In genomic region chr4:3825530-3825929, GRCh38 we compare ENCODE assay signal across 37 cellular contexts. TPM values are rescaled to one million over a fixed set of nuclear protein-coding genes. Genes with fewer than 3 reads are reported as not detected.
"Had no signal": no experiment of that assay in that cellular context is flagged by ENCODE, and none has a peak within 500 bp of the region (broad histone marks: within the 10 kb centered on the region; RNA-seq: fewer than 3 reads in every experiment).

No MANE protein-coding gene starts in this region.

- H3K27ac ChIP-seq: ascending aorta, cardiac muscle cell, Peyer's patch, VCaP had no signal

- H3K36me3 ChIP-seq: ascending aorta, cardiac muscle cell, MG63, Peyer's patch had no signal

- H3K4me3 ChIP-seq: ascending aorta, cardiac muscle cell, MG63, Peyer's patch had no signal

- H3K4me1 Mint-ChIP-seq: activated B cell treated with CpG ODN at 0.5 μM for 24 hours; activated CD4-positive, alpha-beta memory T cell treated with anti-CD3 and anti-CD28 coated beads, Interleukin-2, amount 10 ng/mL, durations not matched to agents 7 days and 5 days; activated CD8-positive, alpha-beta memory T cell treated with anti-CD3 and anti-CD28 coated beads, Interleukin-2, amount 10 ng/mL, durations not matched to agents 7 days and 5 days; activated naive CD4-positive, alpha-beta T cell treated with anti-CD3 and anti-CD28 coated beads, Interleukin-2, amount 50 U/mL, for 24 hours; activated naive CD8-positive, alpha-beta T cell treated with anti-CD3 and anti-CD28 coated beads, Interleukin-2, amount 10 ng/mL, durations not matched to agents 7 days and 5 days had no signal

- H3K4me3 Mint-ChIP-seq: activated B cell treated with CpG ODN at 0.5 μM for 24 hours; activated CD4-positive, alpha-beta memory T cell treated with anti-CD3 and anti-CD28 coated beads, Interleukin-2, amount 10 ng/mL, durations not matched to agents 7 days and 5 days; activated CD8-positive, alpha-beta memory T cell treated with anti-CD3 and anti-CD28 coated beads, Interleukin-2, amount 10 ng/mL, durations not matched to agents 7 days and 5 days; activated naive CD4-positive, alpha-beta T cell treated with anti-CD3 and anti-CD28 coated beads, Interleukin-2, amount 50 U/mL, for 24 hours; activated naive CD8-positive, alpha-beta T cell treated with anti-CD3 and anti-CD28 coated beads, Interleukin-2, amount 10 ng/mL, durations not matched to agents 7 days and 5 days had no signal

- H3K9me3 Mint-ChIP-seq: activated B cell treated with CpG ODN at 0.5 μM for 24 hours; activated CD4-positive, alpha-beta memory T cell treated with anti-CD3 and anti-CD28 coated beads, Interleukin-2, amount 10 ng/mL, durations not matched to agents 7 days and 5 days; activated naive CD4-positive, alpha-beta T cell treated with anti-CD3 and anti-CD28 coated beads, Interleukin-2, amount 50 U/mL, for 24 hours; activated naive CD8-positive, alpha-beta T cell treated with anti-CD3 and anti-CD28 coated beads, Interleukin-2, amount 10 ng/mL, durations not matched to agents 7 days and 5 days; activated T-helper 2 cell treated with anti-CD3 and anti-CD28 coated beads, Interferon-gamma antibody, Interleukin-2, Interleukin-4, amounts not matched to agents 10 μg/mL and 5 μg/mL and 100 μg/mL, durations not matched to agents 14 hours and 24 hours and 36 hours had no signal

- H3K36me3 Mint-ChIP-seq: activated CD8-positive, alpha-beta memory T cell treated with anti-CD3 and anti-CD28 coated beads, Interleukin-2, amount 10 ng/mL, durations not matched to agents 7 days and 5 days; activated naive CD4-positive, alpha-beta T cell treated with anti-CD3 and anti-CD28 coated beads, Interleukin-2, amount 50 U/mL, for 24 hours; activated naive CD8-positive, alpha-beta T cell treated with anti-CD3 and anti-CD28 coated beads, Interleukin-2, amount 10 ng/mL, durations not matched to agents 7 days and 5 days had no signal

- H3K27me3 ChIP-seq: ascending aorta, MG63, Peyer's patch had no signal

- H3K27ac Mint-ChIP-seq: activated B cell treated with CpG ODN at 0.5 μM for 24 hours; activated CD4-positive, alpha-beta memory T cell treated with anti-CD3 and anti-CD28 coated beads, Interleukin-2, amount 10 ng/mL, durations not matched to agents 7 days and 5 days; activated CD8-positive, alpha-beta memory T cell treated with anti-CD3 and anti-CD28 coated beads, Interleukin-2, amount 10 ng/mL, durations not matched to agents 7 days and 5 days; activated naive CD4-positive, alpha-beta T cell treated with anti-CD3 and anti-CD28 coated beads, Interleukin-2, amount 50 U/mL, for 24 hours; activated naive CD8-positive, alpha-beta T cell treated with anti-CD3 and anti-CD28 coated beads, Interleukin-2, amount 10 ng/mL, durations not matched to agents 7 days and 5 days; activated T-helper 2 cell treated with anti-CD3 and anti-CD28 coated beads, Interferon-gamma antibody, Interleukin-2, Interleukin-4, amounts not matched to agents 10 μg/mL and 5 μg/mL and 100 μg/mL, durations not matched to agents 14 hours and 24 hours and 36 hours had no signal

- DNase-seq: activated B cell treated with CpG ODN at 0.5 μM for 24 hours; activated CD4-positive, alpha-beta memory T cell treated with anti-CD3 and anti-CD28 coated beads, Interleukin-2, amount 10 ng/mL, durations not matched to agents 7 days and 5 days; activated CD4-positive, alpha-beta T cell treated with anti-CD3 and anti-CD28 coated beads for 48 hours; activated CD4-positive, CD25-positive, alpha-beta regulatory T cell treated with anti-CD3 and anti-CD28 coated beads, Interleukin-2, amount 50 U/mL, for 72 hours; activated CD8-positive, alpha-beta memory T cell treated with anti-CD3 and anti-CD28 coated beads for 24 hours; activated CD8-positive, alpha-beta memory T cell treated with anti-CD3 and anti-CD28 coated beads, Interleukin-2, amount 10 ng/mL, durations not matched to agents 7 days and 5 days; activated CD8-positive, alpha-beta memory T cell treated with anti-CD3 and anti-CD28 coated beads, Interleukin-2, amount 50 U/mL, for 48 hours; activated gamma-delta T cell; activated naive CD4-positive, alpha-beta T cell treated with Interleukin-2 at 50 U/mL for 16 hours; activated naive CD8-positive, alpha-beta T cell treated with anti-CD3 and anti-CD28 coated beads, Interleukin-2, amount 10 ng/mL, durations not matched to agents 7 days and 5 days; activated T-cell treated with anti-CD3 and anti-CD28 coated beads, Interleukin-2, amount 50 U/mL, for 1 hour; amygdala; Kasumi-1; KG1; MG63; NCI-H1048; NCI-H1105 treated with DMSO at 0.1 percent for 48 hours; NCI-H1436; NCI-H1694 treated with DMSO at 0.1 percent for 48 hours; NCI-H2029; NCI-H345; NCI-H510A; NCI-H526; NCI-H748 treated with DMSO at 0.1 percent for 48 hours; NK-92 treated with Interleukin-12 subunit alpha and Interleukin-12 subunit beta, amount 100 ng/mL, for 24 hours; PC-3; Peyer's patch; RPMI8226; SW 1271; T-helper 1 cell; T-helper 2 cell; T-helper 9 cell had no signal

- ATAC-seq: activated CD8-positive, alpha-beta memory T cell treated with anti-CD3 and anti-CD28 coated beads, Interleukin-2, amount 10 ng/mL, durations not matched to agents 7 days and 5 days; PC-3 had no signal

- H3K9me3 ChIP-seq: ascending aorta, MG63, Peyer's patch had no signal

- H3K27me3 Mint-ChIP-seq: activated CD4-positive, alpha-beta memory T cell treated with anti-CD3 and anti-CD28 coated beads, Interleukin-2, amount 10 ng/mL, durations not matched to agents 7 days and 5 days; activated CD8-positive, alpha-beta memory T cell treated with anti-CD3 and anti-CD28 coated beads, Interleukin-2, amount 10 ng/mL, durations not matched to agents 7 days and 5 days; activated naive CD8-positive, alpha-beta T cell treated with anti-CD3 and anti-CD28 coated beads, Interleukin-2, amount 10 ng/mL, durations not matched to agents 7 days and 5 days had no signal

RNA-seq across cellular contexts. Expression of gene ADRA2C, which starts 59.3 kb away (rescaled TPM):
- total RNA-seq: activated B cell treated with CpG ODN at 0.5 μM for 24 hours; activated CD4-positive, alpha-beta memory T cell treated with anti-CD3 and anti-CD28 coated beads, Interleukin-2, amount 10 ng/mL, durations not matched to agents 7 days and 5 days; activated CD8-positive, alpha-beta memory T cell treated with anti-CD3 and anti-CD28 coated beads, Interleukin-2, amount 10 ng/mL, durations not matched to agents 7 days and 5 days; activated naive CD8-positive, alpha-beta T cell treated with anti-CD3 and anti-CD28 coated beads, Interleukin-2, amount 10 ng/mL, durations not matched to agents 7 days and 5 days; activated T-helper 2 cell treated with anti-CD3 and anti-CD28 coated beads, Interferon-gamma antibody, Interleukin-2, Interleukin-4, amounts not matched to agents 10 μg/mL and 5 μg/mL and 100 μg/mL, durations not matched to agents 14 hours and 24 hours and 36 hours; PC-3 had no signal
